ENCODE assay signal across 9 cellular contexts in genomic region chr5:55187370-55187769, GRCh38. TPM values are rescaled to one million over a fixed set of nuclear protein-coding genes. Genes with fewer than 3 reads are reported as not detected.
DNase-seq lines count a peak whose midpoint lies in the region; ATAC-seq and TF ChIP-seq lines count a peak whose summit lies in the region.
"Had no signal": no experiment of that assay in that cellular context is flagged by ENCODE, and none has a peak within 500 bp of the region (broad histone marks: within the 10 kb centered on the region; RNA-seq: fewer than 3 reads in every experiment).

No MANE protein-coding gene starts in this region.

- DNase-seq in HT1080 (ENCODE audit: low read depth) (peak; percentile 32), OCI-M1 (lab: John Stamatoyannopoulos, UW) (peak; percentile 70), glomerular visceral epithelial cell (ENCODE audit: extremely low spot score) (peak; percentile 16), dedifferentiated amniotic fluid mesenchymal stem cell (ENCODE audit: extremely low spot score) (no peak)
- no peak for DNase-seq in stimulated activated CD4-positive, alpha-beta T cell treated with anti-CD3 and anti-CD28 coated beads, Interleukin-4, amount 100 ng/mL, for 24 hours
- DNase-seq: activated CD4-positive, alpha-beta T cell treated with anti-CD3 and anti-CD28 coated beads for 48 hours had no signal

- ATAC-seq in HG03354 (IDR thresholded peaks at IDR 0.05; ENCODE audit: poor library complexity, severe bottlenecking, unreplicated experiment) (no peak), GM21786 (IDR thresholded peaks at IDR 0.05; ENCODE audit: unreplicated experiment) (no peak)

- peak; percentile 77 for TF ChIP-seq CTCF in C4-2B (conservative IDR thresholded peaks at IDR 0.05)

- H3K27ac ChIP-seq in C4-2B: no peak overlapping the region

RNA-seq across cellular contexts. Expression of gene CDC20B, which starts 14.4 kb away (rescaled TPM):
- not detected in 2 replicates for total RNA-seq in HT1080 (2014; rRNA removed; shearing (Covaris generic))
- polyA plus RNA-seq in HT1080 (2015; cell fraction: cytosol; rRNA removed): 0.05 and 0.28 TPM in 2 replicates
- polyA plus RNA-seq in HT1080 (2015; cell fraction: nucleus; rRNA removed): 0.48 and 0.56 TPM in 2 replicates

RNA-seq across cellular contexts. Expression of gene GPX8, which starts 27.4 kb away (rescaled TPM):
- 48.3 and 48.7 TPM in 2 replicates for total RNA-seq in HT1080 (2014; rRNA removed; shearing (Covaris generic))
- polyA plus RNA-seq in HT1080 (2015; cell fraction: cytosol; rRNA removed): 83.5 and 85.4 TPM in 2 replicates
- 61.6 and 70.0 TPM in 2 replicates for polyA plus RNA-seq in HT1080 (2015; cell fraction: nucleus; rRNA removed)

RNA-seq across cellular contexts. Expression of gene MCIDAS, which starts 39.7 kb away (rescaled TPM):
- total RNA-seq in HT1080 (2014; rRNA removed; shearing (Covaris generic)): 2.6 and 2.8 TPM in 2 replicates
- polyA plus RNA-seq in HT1080 (2015; cell fraction: cytosol; rRNA removed): 1.00 and 1.2 TPM in 2 replicates
- polyA plus RNA-seq in HT1080 (2015; cell fraction: nucleus; rRNA removed): 3.7 and 5.9 TPM in 2 replicates

RNA-seq across cellular contexts. Expression of gene CCNO, which starts 46.0 kb away (rescaled TPM):
- 1.9 and 3.2 TPM in 2 replicates for total RNA-seq in HT1080 (2014; rRNA removed; shearing (Covaris generic))
- 4.1 and 5.4 TPM in 2 replicates for polyA plus RNA-seq in HT1080 (2015; cell fraction: cytosol; rRNA removed)
- 6.0 and 6.6 TPM in 2 replicates for polyA plus RNA-seq in HT1080 (2015; cell fraction: nucleus; rRNA removed)

Comparison
In these comparisons a context has a peak if more than half of its experiments do, and no peak if none do; other contexts are left out.
1. DNase-seq: peak in HT1080 (single experiment), OCI-M1 (single experiment) and glomerular visceral epithelial cell (single experiment); none in dedifferentiated amniotic fluid mesenchymal stem cell (single experiment) and stimulated activated CD4-positive, alpha-beta T cell treated with anti-CD3 and anti-CD28 coated beads, Interleukin-4, amount 100 ng/mL, for 24 hours (single experiment).